In genomic region chr2:109400102-109400501, GRCh38 we compare ENCODE assay signal across 1 cellular context.
A peak's percentile ranks its signal among the peaks of the same experiment; 100 is the strongest.
TF ChIP-seq lines count a peak whose summit lies in the region.

No MANE protein-coding gene starts in this region.

TF ChIP-seq in HepG2, 621 proteins besides CTCF, POLR2A, EP300 and RAD21 (continued from another document):
- TF ChIP-seq MLXIP (CRISPR knock-in tag; IDR thresholded peaks at IDR 0.05; ENCODE audit: borderline replicate concordance) (no peak), MIER2 (CRISPR knock-in tag; IDR thresholded peaks at IDR 0.05) (no peak), ZNF274 (CRISPR knock-in tag; IDR thresholded peaks at IDR 0.05) (no peak), SIN3A (IDR thresholded peaks at IDR 0.05; ENCODE audit: borderline replicate concordance, low read depth, low read length) (no peak), MNT (IDR thresholded peaks at IDR 0.05) (peak; percentile 99), ZNF331 (CRISPR knock-in tag; IDR thresholded peaks at IDR 0.05) (no peak)
